In the genomic region with DNA sequence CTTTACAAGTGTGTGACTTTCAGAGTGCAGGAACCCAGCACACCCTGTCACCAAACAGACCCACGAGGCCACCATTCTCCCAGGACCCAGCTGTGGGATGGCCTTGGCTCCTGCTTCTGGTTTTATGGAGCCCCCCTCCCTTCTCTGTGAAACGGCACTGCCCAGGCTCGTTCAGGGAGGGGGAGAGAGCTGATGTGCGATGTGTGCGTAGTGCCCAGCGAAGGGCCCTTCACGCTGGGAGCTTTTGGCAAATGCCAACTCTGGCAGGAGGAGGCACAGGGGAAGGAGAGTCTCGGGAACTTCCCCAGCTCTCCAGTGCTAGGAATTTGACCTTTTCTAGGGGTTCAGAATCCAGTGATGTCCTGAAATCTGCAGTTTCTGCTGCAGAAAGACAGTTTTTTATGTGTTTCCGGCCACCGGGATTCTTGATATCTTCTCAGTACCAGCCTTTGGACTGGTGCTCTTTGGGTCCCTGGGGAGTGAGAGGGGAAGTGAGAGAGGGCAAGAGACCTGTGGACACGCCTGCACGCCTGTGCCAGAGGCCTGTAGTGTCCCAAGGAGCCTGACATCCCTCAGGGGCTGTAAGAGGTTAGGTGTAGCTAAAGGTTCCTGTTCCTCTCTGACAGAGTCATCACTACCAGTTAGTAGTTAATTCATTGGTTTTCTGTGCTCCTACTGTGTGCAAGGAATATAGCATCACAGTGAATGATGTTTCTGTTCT, we compare ENCODE assay signal across 18 cellular contexts. TPM values are rescaled to one million over a fixed set of nuclear protein-coding genes. Genes with fewer than 3 reads are reported as not detected.
DNase-seq lines count a peak whose midpoint lies in the region; ATAC-seq and TF ChIP-seq lines count a peak whose summit lies in the region.
"Had no signal": no experiment of that assay in that cellular context is flagged by ENCODE, and none has a peak within 500 bp of the region (broad histone marks: within the 10 kb centered on the region; RNA-seq: fewer than 3 reads in every experiment).

No MANE protein-coding gene starts in this region.

- H3K27me3 Mint-ChIP-seq in endodermal cell (ENCODE audit: insufficient read depth) = no peaks in the 10 kb centered on the region

- peaks cover 84% of the 10 kb centered on the region for H4K20me1 ChIP-seq in OCI-LY3 (ENCODE audit: insufficient read depth, low read length)

- TF ChIP-seq CTCF in OCI-LY3 (IDR thresholded peaks at IDR 0.05; ENCODE audit: low read depth, low read length) (no peak), endodermal cell (conservative IDR thresholded peaks at IDR 0.05) (no peak), neutrophil (IDR thresholded peaks at IDR 0.05) (no peak), suprapubic skin (IDR thresholded peaks at IDR 0.05) (no peak)

- H3K9me3 ChIP-seq in OCI-LY3 (ENCODE audit: insufficient read depth, low read length) (no peaks in the 10 kb centered on the region), endodermal cell (ENCODE audit: control insufficient read depth, low read length) (no peaks in the 10 kb centered on the region), neutrophil (no peaks in the 10 kb centered on the region), suprapubic skin (no peaks in the 10 kb centered on the region)

- no peak for TF ChIP-seq POLR2A in suprapubic skin (IDR thresholded peaks at IDR 0.05)

- WGBS in endodermal cell (ENCODE audit: insufficient coverage in 1 of 2, insufficient read length in 1 of 2), 2 experiments = 90 to 91% methylated on average over 9 to 12 of the region's 12 CpGs
- 57% methylated on average over 11 of the region's 12 CpGs for WGBS in suprapubic skin

- ATAC-seq in HG03354 (IDR thresholded peaks at IDR 0.05; ENCODE audit: poor library complexity, severe bottlenecking, unreplicated experiment) = no peak
- ATAC-seq: activated naive CD4-positive, alpha-beta T cell treated with anti-CD3 and anti-CD28 coated beads, Interleukin-2, amount 50 U/mL, for 72 hours; activated T-cell treated with anti-CD3 and anti-CD28 coated beads, Interleukin-2, amount 50 U/mL, for 72 hours; GM23338 had no signal

- H3K4me3 ChIP-seq in OCI-LY3 (ENCODE audit: low read length) (no peak overlapping the region), endodermal cell (ENCODE audit: low read length) (no peak overlapping the region), neutrophil (ENCODE audit: low read depth in 1 of 2, low read length in 1 of 2) (no peak overlapping the region), suprapubic skin (no peak overlapping the region)
- H3K4me3 ChIP-seq: GM23338, PC-9 had no signal

- DNase-seq in CD1c-positive myeloid dendritic cell (ENCODE audit: extremely low spot score) = peak; percentile 9
- DNase-seq in endodermal cell = no peak
- DNase-seq in suprapubic skin (ENCODE audit: low spot score in 2 of 2) = no peak
- DNase-seq in cerebellum (ENCODE audit: low spot score) = no peak
- no peak for DNase-seq in NCI-H2227 (lab: John Stamatoyannopoulos, UW; ENCODE audit: unreplicated experiment)
- DNase-seq: activated CD4-positive, CD25-positive, alpha-beta regulatory T cell treated with anti-CD3 and anti-CD28 coated beads, Interleukin-2, amount 50 U/mL, for 72 hours; activated T-cell treated with anti-CD3 and anti-CD28 coated beads, Interleukin-2, amount 50 U/mL, for 72 hours; DMS79 treated with DMSO at 0.1 percent for 48 hours; NCI-H1417 treated with DMSO at 0.1 percent for 48 hours; NCI-H69; PC-9; stimulated activated CD8-positive, alpha-beta memory T cell treated with anti-CD3 and anti-CD28 coated beads, Interleukin-4, amount 100 ng/mL, for 48 hours had no signal

- H3K4me2 ChIP-seq in OCI-LY3 (ENCODE audit: low read length) = peak overlapping the region; percentile 24; the same call in 1 of the 2 replicates
- H3K4me2 ChIP-seq: GM23338, PC-9 had no signal

- H3K4me1 Mint-ChIP-seq in endodermal cell = peaks cover 11% of the 10 kb centered on the region

- H3K36me3 Mint-ChIP-seq in endodermal cell (ENCODE audit: low read depth) = no peaks in the 10 kb centered on the region
- H3K36me3 Mint-ChIP-seq: activated naive CD4-positive, alpha-beta T cell treated with anti-CD3 and anti-CD28 coated beads, Interleukin-2, amount 50 U/mL, for 72 hours had no signal

- no peak for TF ChIP-seq EP300 in suprapubic skin (IDR thresholded peaks at IDR 0.05)

- no peaks in the 10 kb centered on the region for H3K9me3 Mint-ChIP-seq in endodermal cell
- H3K9me3 Mint-ChIP-seq: activated naive CD4-positive, alpha-beta T cell treated with anti-CD3 and anti-CD28 coated beads, Interleukin-2, amount 50 U/mL, for 72 hours; activated T-cell treated with anti-CD3 and anti-CD28 coated beads, Interleukin-2, amount 50 U/mL, for 72 hours; GM23338; neural crest cell had no signal

- no peak overlapping the region for H3K9ac ChIP-seq in OCI-LY3 (ENCODE audit: low read length)
- no peak overlapping the region for H3K9ac ChIP-seq in endodermal cell (ENCODE audit: extremely low read depth, low read length, poor library complexity, severe bottlenecking)

- peaks cover 17% of the 10 kb centered on the region for H3K4me1 ChIP-seq in OCI-LY3 (ENCODE audit: low read length)
- no peaks in the 10 kb centered on the region for H3K4me1 ChIP-seq in endodermal cell (ENCODE audit: control insufficient read depth, insufficient read depth, low read length)
- peaks cover 54% of the 10 kb centered on the region in 2 experiments for H3K4me1 ChIP-seq in neutrophil (ENCODE audit: control insufficient read depth in 1 of 2, insufficient read depth in 1 of 2, low read depth in 1 of 2, low read length in 1 of 2)
- peaks cover 71% of the 10 kb centered on the region for H3K4me1 ChIP-seq in suprapubic skin

- H3K27me3 ChIP-seq in OCI-LY3 (ENCODE audit: low read depth, low read length) = no peaks in the 10 kb centered on the region
- no peaks in the 10 kb centered on the region for H3K27me3 ChIP-seq in endodermal cell (ENCODE audit: control insufficient read depth, insufficient read depth, low read length, poor library complexity, severe bottlenecking)
- H3K27me3 ChIP-seq in neutrophil = no peaks in the 10 kb centered on the region
- no peaks in the 10 kb centered on the region for H3K27me3 ChIP-seq in suprapubic skin

- H3K27ac Mint-ChIP-seq in endodermal cell = peak overlapping the region; percentile 52
- H3K27ac Mint-ChIP-seq: activated naive CD4-positive, alpha-beta T cell treated with anti-CD3 and anti-CD28 coated beads, Interleukin-2, amount 50 U/mL, for 72 hours; GM23338 had no signal

- H2AFZ ChIP-seq in OCI-LY3 (ENCODE audit: low read depth, low read length) = no peak overlapping the region
- H2AFZ ChIP-seq: GM23338, PC-9 had no signal

- no peak overlapping the region for H3K27ac ChIP-seq in OCI-LY3 (ENCODE audit: low read length)
- peak overlapping the region; percentile 16 for H3K27ac ChIP-seq in endodermal cell (ENCODE audit: low read depth, low read length)
- H3K27ac ChIP-seq in neutrophil = peak overlapping the region; percentile 47
- no peak overlapping the region for H3K27ac ChIP-seq in suprapubic skin
- H3K27ac ChIP-seq: PC-9 had no signal

- peaks cover 93% of the 10 kb centered on the region for H3K79me2 ChIP-seq in OCI-LY3 (ENCODE audit: low read length)

- no peak overlapping the region for H3K4me3 Mint-ChIP-seq in endodermal cell
- H3K4me3 Mint-ChIP-seq: activated T-cell treated with anti-CD3 and anti-CD28 coated beads, Interleukin-2, amount 50 U/mL, for 72 hours; GM23338; neural crest cell had no signal

- H3K36me3 ChIP-seq in OCI-LY3 (replicated peaks; ENCODE audit: low read depth, low read length) = no peaks in the 10 kb centered on the region
- peaks cover 10% of the 10 kb centered on the region for H3K36me3 ChIP-seq in endodermal cell (ENCODE audit: control insufficient read depth, insufficient read depth, low read length)
- H3K36me3 ChIP-seq in neutrophil = peaks cover 10% of the 10 kb centered on the region
- no peaks in the 10 kb centered on the region for H3K36me3 ChIP-seq in suprapubic skin

RNA-seq across cellular contexts. Expression of gene CMIP, which starts 45.1 kb away (rescaled TPM):
- 10 to 100 TPM; 64.0 to 64.7 TPM for total RNA-seq in endodermal cell
- 52.7 TPM for polyA plus RNA-seq in endodermal cell (2013, experiment 1 of 2)
- polyA plus RNA-seq in endodermal cell (2013, experiment 2 of 2) = 47.8 TPM
- 10 to 100 TPM; 63.9 to 89.9 (median 70.0) TPM for total RNA-seq in suprapubic skin
- total RNA-seq in cerebellum = 44.4 TPM

Comparison
In these comparisons a context has a peak if more than half of its experiments do, and no peak if none do; other contexts are left out.
1. H3K27ac ChIP-seq: peak in endodermal cell (single experiment) and neutrophil (single experiment); none in OCI-LY3 (single experiment) and suprapubic skin (single experiment).